ENCODE assay signal across 9 cellular contexts in the genomic region with DNA sequence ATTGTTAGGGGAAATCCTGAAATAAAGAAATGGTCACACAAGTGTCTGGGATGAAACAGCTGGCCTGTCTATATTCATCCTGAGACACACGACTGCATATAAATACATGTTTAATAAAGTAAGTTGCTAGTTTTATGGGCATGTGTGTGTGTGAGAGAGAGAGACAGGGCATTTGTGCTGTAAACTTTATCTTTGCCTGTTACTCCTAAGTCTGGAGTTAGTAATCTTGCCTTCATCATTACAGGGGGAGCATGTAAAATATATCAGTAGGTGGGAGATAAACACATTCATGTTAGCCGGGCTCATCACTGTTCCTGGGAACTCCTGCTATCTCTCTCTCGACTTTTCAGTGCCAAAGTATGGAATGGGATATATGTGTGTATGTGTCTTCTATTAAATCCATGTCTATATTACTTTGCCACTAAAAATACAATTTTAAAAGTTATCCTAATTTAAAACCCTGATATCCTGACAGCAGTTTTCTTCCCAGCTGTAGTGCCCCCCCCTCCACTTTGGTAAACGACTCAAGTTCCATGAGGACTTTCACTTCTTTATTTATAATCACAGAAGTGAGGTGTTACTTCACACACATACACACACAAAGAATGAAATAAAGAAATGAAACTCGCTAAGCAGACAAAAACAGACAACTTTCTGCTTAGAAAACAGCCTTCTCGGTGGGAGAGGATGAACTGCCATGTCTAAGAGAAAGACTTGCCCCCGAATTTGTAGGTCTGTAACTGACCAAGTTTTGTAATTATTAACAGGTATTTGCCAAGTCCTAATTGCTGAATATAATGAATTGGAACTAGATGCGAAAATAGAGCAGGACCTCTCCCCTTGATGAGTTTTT. TPM values are rescaled to one million over a fixed set of nuclear protein-coding genes. Genes with fewer than 3 reads are reported as not detected.
DNase-seq lines count a peak whose midpoint lies in the region; ATAC-seq and TF ChIP-seq lines count a peak whose summit lies in the region.
"Had no signal": no experiment of that assay in that cellular context is flagged by ENCODE, and none has a peak within 500 bp of the region (broad histone marks: within the 10 kb centered on the region; RNA-seq: fewer than 3 reads in every experiment).

No MANE protein-coding gene starts in this region.

- H3K36me3 Mint-ChIP-seq in type B pancreatic cell: peaks cover 7% of the 10 kb centered on the region
- H3K36me3 Mint-ChIP-seq: activated naive CD8-positive, alpha-beta T cell had no signal

- no peak overlapping the region for H3K27ac Mint-ChIP-seq in type B pancreatic cell
- H3K27ac Mint-ChIP-seq: activated naive CD8-positive, alpha-beta T cell had no signal

- WGBS in heart left ventricle, 4 donors: 12 to 19% (median 15%) methylated on average over 8 of the region's 8 CpGs
- 6 to 11% (median 9%) methylated on average over 8 of the region's 8 CpGs for WGBS in psoas muscle, 3 donors

- DNase-seq in heart left ventricle (no peak), cardiac septum (ENCODE audit: low spot score) (no peak), choroid plexus epithelial cell (ENCODE audit: low read depth) (no peak), psoas muscle (no peak), GM03348 (ENCODE audit: low spot score) (no peak), type B pancreatic cell (ENCODE audit: extremely low spot score, unreplicated experiment) (no peak), 8988T (no peak)

- H3K27me3 Mint-ChIP-seq in type B pancreatic cell: peaks cover 60% of the 10 kb centered on the region

- no peaks in the 10 kb centered on the region for H3K9me3 ChIP-seq in heart left ventricle
- no peaks in the 10 kb centered on the region for H3K9me3 ChIP-seq in psoas muscle

- peaks cover 0 to 14% (median 0%) of the 10 kb centered on the region in 9 donors for H3K36me3 ChIP-seq in heart left ventricle
- H3K36me3 ChIP-seq in psoas muscle (ENCODE audit: insufficient read depth in 1 of 2, low read depth in 1 of 2): no peaks in the 10 kb centered on the region

- peak overlapping the region; percentile 63 to 96 (median 82) for H3K4me3 ChIP-seq in heart left ventricle
- H3K4me3 ChIP-seq in choroid plexus epithelial cell (ENCODE audit: low read depth, low read length): peak overlapping the region; percentile 88
- peak overlapping the region; percentile 89 for H3K4me3 ChIP-seq in psoas muscle

- H3K4me1 ChIP-seq in heart left ventricle (peaks cover 0 to 25% (median 11%) of the 10 kb centered on the region in 12 donors), psoas muscle (peaks cover 16% of the 10 kb centered on the region)

- H3K4me1 Mint-ChIP-seq in type B pancreatic cell (ENCODE audit: unreplicated experiment): peaks cover 22% of the 10 kb centered on the region

- TF ChIP-seq POLR2A in heart left ventricle (IDR thresholded peaks at IDR 0.05): no peak

- H3K9me3 Mint-ChIP-seq in type B pancreatic cell: no peaks in the 10 kb centered on the region

- intact Hi-C loops in heart left ventricle (cut with DNase I) (loop anchor here in 9 of 10 donors (2.0 to 10.0 kb wide), 10 partner anchors 62 to 1233 kb away; a partner anchor contains a TSS), cardiac septum (cut with DNase I) (loop anchor here (10.0 kb wide), 2 partner anchors 666 to 1236 kb away; no protein-coding TSS in a partner anchor), psoas muscle (cut with DNase I) (loop anchor here in 1 of 2 donors (5.0 to 10.0 kb wide), 3 partner anchors 114 to 364 kb away; a partner anchor contains a TSS)

- no peak for ATAC-seq in heart left ventricle
- ATAC-seq in HG03432 (IDR thresholded peaks at IDR 0.05; ENCODE audit: unreplicated experiment): peak; percentile 49
- ATAC-seq in psoas muscle: no peak

- H3K27ac ChIP-seq in heart left ventricle: peak overlapping the region; percentile 91 to 99 (median 98)
- H3K27ac ChIP-seq in psoas muscle: peak overlapping the region; percentile 96

- H3K27me3 ChIP-seq in heart left ventricle: peaks cover 0 to 6% (median 0%) of the 10 kb centered on the region in 9 donors
- H3K27me3 ChIP-seq in psoas muscle (ENCODE audit: insufficient read depth in 3 of 3, low read length in 2 of 3): no peaks in the 10 kb centered on the region

- no peak for TF ChIP-seq CTCF in heart left ventricle (IDR thresholded peaks at IDR 0.05)
- no peak for TF ChIP-seq CTCF in choroid plexus epithelial cell (conservative IDR thresholded peaks at IDR 0.05; ENCODE audit: low read depth, low read length)
- TF ChIP-seq CTCF in psoas muscle (IDR thresholded peaks at IDR 0.05): no peak
- no peak for TF ChIP-seq CTCF in type B pancreatic cell (conservative IDR thresholded peaks at IDR 0.05)

- no peak overlapping the region for H3K4me3 Mint-ChIP-seq in type B pancreatic cell
- H3K4me3 Mint-ChIP-seq: activated naive CD8-positive, alpha-beta T cell had no signal

RNA-seq across cellular contexts. Expression of a gene that starts 0.9 kb away (rescaled TPM):
- total RNA-seq in heart left ventricle (100 to 1,000 TPM in 2 of 9 donors, 10 to 100 TPM in 7; 68.5 to 168 (median 86.3) TPM), cardiac septum (122 TPM), psoas muscle (10 to 100 TPM; 23.3 to 48.7 (median 37.9) TPM), type B pancreatic cell (ENCODE audit: low replicate concordance) (8.3 and 88.5 TPM in 2 replicates)
- polyA plus RNA-seq in heart left ventricle (10 to 100 TPM; 23.1 to 34.9 TPM), psoas muscle (10 to 100 TPM; 11.6 to 18.1 (median 11.7) TPM)
